2 cellular contexts compared by ENCODE assay signal in the genomic region with DNA sequence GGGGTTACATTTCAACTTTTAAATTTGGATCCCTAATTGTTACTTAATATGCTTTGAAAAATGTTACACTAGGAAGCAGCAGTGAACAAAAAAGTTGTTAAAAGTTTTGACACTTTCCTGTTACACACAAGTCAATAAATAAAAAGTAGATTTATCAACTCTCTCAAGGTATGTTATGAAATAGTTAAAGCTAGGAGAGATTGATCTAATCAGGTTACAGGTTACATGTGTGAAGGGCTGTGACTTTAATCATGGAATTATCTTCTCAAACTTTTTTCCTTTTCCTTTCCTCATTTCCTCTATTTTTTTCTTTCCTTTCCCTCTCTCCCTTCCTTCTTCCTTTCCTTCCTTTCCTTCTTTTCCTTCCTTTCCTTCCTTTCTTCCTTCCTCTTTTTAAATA.
TF ChIP-seq lines count a peak whose summit lies in the region.

No MANE protein-coding gene starts in this region.

TF ChIP-seq in HepG2, 621 proteins besides CTCF, POLR2A, EP300 and RAD21 (continued from another document):
- TF ChIP-seq, protein P1, sequence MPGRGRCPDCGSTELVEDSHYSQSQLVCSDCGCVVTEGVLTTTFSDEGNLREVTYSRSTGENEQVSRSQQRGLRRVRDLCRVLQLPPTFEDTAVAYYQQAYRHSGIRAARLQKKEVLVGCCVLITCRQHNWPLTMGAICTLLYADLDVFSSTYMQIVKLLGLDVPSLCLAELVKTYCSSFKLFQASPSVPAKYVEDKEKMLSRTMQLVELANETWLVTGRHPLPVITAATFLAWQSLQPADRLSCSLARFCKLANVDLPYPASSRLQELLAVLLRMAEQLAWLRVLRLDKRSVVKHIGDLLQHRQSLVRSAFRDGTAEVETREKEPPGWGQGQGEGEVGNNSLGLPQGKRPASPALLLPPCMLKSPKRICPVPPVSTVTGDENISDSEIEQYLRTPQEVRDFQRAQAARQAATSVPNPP (CRISPR knock-in tag; IDR thresholded peaks at IDR 0.05) = no peak

TF ChIP-seq in K562, 482 proteins besides CTCF, POLR2A, EP300 and RAD21 (continued from another document):
- TF ChIP-seq, protein P2, sequence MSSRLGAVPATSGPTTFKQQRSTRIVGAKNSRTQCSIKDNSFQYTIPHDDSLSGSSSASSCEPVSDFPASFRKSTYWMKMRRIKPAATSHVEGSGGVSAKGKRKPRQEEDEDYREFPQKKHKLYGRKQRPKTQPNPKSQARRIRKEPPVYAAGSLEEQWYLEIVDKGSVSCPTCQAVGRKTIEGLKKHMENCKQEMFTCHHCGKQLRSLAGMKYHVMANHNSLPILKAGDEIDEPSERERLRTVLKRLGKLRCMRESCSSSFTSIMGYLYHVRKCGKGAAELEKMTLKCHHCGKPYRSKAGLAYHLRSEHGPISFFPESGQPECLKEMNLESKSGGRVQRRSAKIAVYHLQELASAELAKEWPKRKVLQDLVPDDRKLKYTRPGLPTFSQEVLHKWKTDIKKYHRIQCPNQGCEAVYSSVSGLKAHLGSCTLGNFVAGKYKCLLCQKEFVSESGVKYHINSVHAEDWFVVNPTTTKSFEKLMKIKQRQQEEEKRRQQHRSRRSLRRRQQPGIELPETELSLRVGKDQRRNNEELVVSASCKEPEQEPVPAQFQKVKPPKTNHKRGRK (tag; IDR thresholded peaks at IDR 0.05) = peak; percentile 58
- TF ChIP-seq ZNF263 (CRISPR knock-in tag; IDR thresholded peaks at IDR 0.05; ENCODE audit: borderline replicate concordance) = no peak
